Comparison of ENCODE assay signal across 16 cellular contexts in genomic region chr9:126383395-126384104, GRCh38.
"Had no signal": no experiment of that assay in that cellular context is flagged by ENCODE, and none has a peak within 500 bp of the region (broad histone marks: within the 10 kb centered on the region; RNA-seq: fewer than 3 reads in every experiment).

No MANE protein-coding gene starts in this region.

- H3K27me3 ChIP-seq: adrenal gland, heart left ventricle, right lobe of liver, testis, uterus had no signal

- H3K4me3 ChIP-seq: adrenal gland, heart left ventricle, mucosa of descending colon, prostate gland, right lobe of liver, testis, uterus had no signal

- H3K4me3 Mint-ChIP-seq: activated CD4-positive, alpha-beta T cell treated with anti-CD3 and anti-CD28 coated beads, Interleukin-2, amount 10 ng/mL, durations not matched to agents 24 days and 14 days; naive thymus-derived CD8-positive, alpha-beta T cell; WTC11 had no signal

- H3K36me3 ChIP-seq: adrenal gland, prostate gland, uterus had no signal

- H3K27ac ChIP-seq: prostate gland, right lobe of liver, testis, uterus had no signal

- H3K27me3 Mint-ChIP-seq: naive thymus-derived CD8-positive, alpha-beta T cell had no signal

- H3K4me1 ChIP-seq: prostate gland, right lobe of liver, uterus had no signal

- H3K27ac Mint-ChIP-seq: activated CD4-positive, alpha-beta T cell treated with anti-CD3 and anti-CD28 coated beads, Interleukin-2, amount 10 ng/mL, durations not matched to agents 24 days and 14 days; WTC11 had no signal

- H3K9me3 Mint-ChIP-seq: activated CD4-positive, alpha-beta T cell treated with anti-CD3 and anti-CD28 coated beads, Interleukin-2, amount 10 ng/mL, durations not matched to agents 24 days and 14 days; naive thymus-derived CD8-positive, alpha-beta T cell; WTC11 had no signal

- H3K36me3 Mint-ChIP-seq: WTC11 had no signal

- DNase-seq: activated naive CD4-positive, alpha-beta T cell treated with anti-CD3 and anti-CD28 coated beads, Interleukin-2, amount 50 U/mL, for 16 hours; activated T-cell treated with anti-CD3 and anti-CD28 coated beads for 4 hours; effector CD4-positive, alpha-beta T cell; heart left ventricle; mucosa of descending colon; naive thymus-derived CD8-positive, alpha-beta T cell; nucleus accumbens; stimulated activated naive CD8-positive, alpha-beta T cell treated with anti-CD3 and anti-CD28 coated beads, Interleukin-15, Interleukin-2, amounts not matched to agents 100 U/mL and 50 U/mL, for 24 hours; T-helper 1 cell; testis; uterus had no signal

- ATAC-seq: mucosa of descending colon; naive thymus-derived CD8-positive, alpha-beta T cell; stimulated activated naive CD8-positive, alpha-beta T cell treated with anti-CD3 and anti-CD28 coated beads, Interleukin-15, Interleukin-2, amounts not matched to agents 100 U/mL and 50 U/mL, for 24 hours; WTC11 had no signal

- H3K9me3 ChIP-seq: adrenal gland, heart left ventricle, mucosa of descending colon, prostate gland, right lobe of liver, testis, uterus had no signal
